8 cellular contexts compared by ENCODE assay signal in the genomic region with DNA sequence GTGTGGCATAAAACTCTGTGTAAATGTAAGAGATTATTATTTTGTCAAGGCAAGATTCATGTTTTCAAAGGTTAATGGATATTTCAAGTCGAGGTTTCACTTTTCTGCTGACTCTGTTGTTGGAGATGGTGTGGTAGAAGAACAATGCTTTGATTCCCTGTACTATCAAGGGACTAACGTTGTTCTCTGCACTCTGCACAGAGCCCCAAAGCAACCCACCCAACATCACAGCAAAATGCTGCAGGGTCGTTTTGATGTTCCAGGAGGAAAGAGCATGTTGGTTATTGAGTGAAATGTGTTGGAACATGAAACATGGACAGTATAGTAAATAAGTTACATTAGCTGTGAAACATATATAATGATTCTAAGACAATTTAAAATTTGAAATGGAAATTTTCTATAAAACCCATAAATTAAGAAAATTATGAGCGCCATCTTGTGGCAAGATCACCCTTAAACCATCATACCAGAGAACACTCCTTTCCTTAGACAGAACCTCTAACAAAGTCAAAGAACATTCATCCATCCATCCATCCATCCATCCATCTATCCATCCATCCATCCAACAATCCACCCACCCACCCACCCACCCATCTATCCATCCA.
DNase-seq lines count a peak whose midpoint lies in the region; ATAC-seq and TF ChIP-seq lines count a peak whose summit lies in the region.

No MANE protein-coding gene starts in this region.

- H3K27me3 Mint-ChIP-seq in activated T-helper 1 cell treated with anti-CD3 and anti-CD28 coated beads, Interleukin-12 subunit alpha, Interleukin-12 subunit beta, Interleukin-2, Interleukin-4 antibody, amounts not matched to agents 30 ng/mL and 10 ng/mL and 1 ng/mL, durations not matched to agents 14 hours and 24 hours and 36 hours (ENCODE audit: insufficient read depth) = peaks cover 10% of the 10 kb centered on the region

- POLR2A ChIA-PET in BJ (lab: Charles Lee) = interaction anchor here (0.6 to 0.9 kb wide), 2 partner anchors 91 to 108 kb away, joined by 3 read pairs; no protein-coding TSS in a partner anchor

- CTCF ChIA-PET in BJ (lab: Yijun Ruan, JAX) = interaction anchor here (1.1 to 12.3 kb wide), 12 partner anchors 11 to 765 kb away, joined by 3 to 195 read pairs (median 6); a partner anchor contains a TSS

- H3K36me3 Mint-ChIP-seq in activated T-helper 1 cell treated with anti-CD3 and anti-CD28 coated beads, Interleukin-12 subunit alpha, Interleukin-12 subunit beta, Interleukin-2, Interleukin-4 antibody, amounts not matched to agents 30 ng/mL and 10 ng/mL and 1 ng/mL, durations not matched to agents 14 hours and 24 hours and 36 hours (ENCODE audit: low read depth) = no peaks in the 10 kb centered on the region

- TF ChIP-seq CTCF in BJ (IDR thresholded peaks at IDR 0.05; ENCODE audit: insufficient read depth, low read depth, low read length) (peak; percentile 53), GM13977 (IDR thresholded peaks at IDR 0.05; ENCODE audit: extremely low read depth, insufficient read depth, missing control alignments) (peak; percentile 51), upper lobe of right lung (IDR thresholded peaks at IDR 0.05) (peak; percentile 53)

- intact Hi-C loops in upper lobe of right lung (cut with DNase I) = loop anchor here (5.0 to 10.0 kb wide), 2 partner anchors 87 to 230 kb away; no protein-coding TSS in a partner anchor
- intact Hi-C loops in activated T-helper 1 cell treated with anti-CD3 and anti-CD28 coated beads, Interleukin-12 subunit alpha, Interleukin-12 subunit beta, Interleukin-2, Interleukin-4 antibody, amounts not matched to agents 30 ng/mL and 10 ng/mL and 1 ng/mL, durations not matched to agents 14 hours and 24 hours and 36 hours (cut with micrococcal nuclease) = loop anchor here (1.0 to 10.0 kb wide), 4 partner anchors 89 to 1023 kb away; no protein-coding TSS in a partner anchor

- H3K4me3 ChIP-seq in BJ (ENCODE audit: low read depth, low read length) = no peak overlapping the region
- H3K4me3 ChIP-seq in upper lobe of right lung = no peak overlapping the region

- no peaks in the 10 kb centered on the region for H3K36me3 ChIP-seq in BJ (ENCODE audit: control insufficient read depth, insufficient read depth, low read length)
- no peaks in the 10 kb centered on the region for H3K36me3 ChIP-seq in upper lobe of right lung

- no peaks in the 10 kb centered on the region for H3K9me3 ChIP-seq in upper lobe of right lung

- ATAC-seq in upper lobe of right lung (no peak), HG02885 (IDR thresholded peaks at IDR 0.05; ENCODE audit: poor library complexity, unreplicated experiment) (no peak)

- H3K4me1 ChIP-seq in upper lobe of right lung = no peaks in the 10 kb centered on the region

- no peak for DNase-seq in BJ (ENCODE audit: low read depth)
- DNase-seq in GM13977 (ENCODE audit: low spot score) = peak; percentile 37
- DNase-seq in RPMI8226 = peak; percentile 5
- peak; percentile 20 for DNase-seq in foreskin melanocyte
- DNase-seq in upper lobe of right lung = no peak
- no peak for DNase-seq in activated T-helper 1 cell treated with anti-CD3 and anti-CD28 coated beads, Interleukin-12 subunit alpha, Interleukin-12 subunit beta, Interleukin-2, Interleukin-4 antibody, amounts not matched to agents 30 ng/mL and 10 ng/mL and 1 ng/mL, durations not matched to agents 14 hours and 24 hours and 36 hours (ENCODE audit: low spot score)
- DNase-seq in GDM1 (lab: John Stamatoyannopoulos, UW) = no peak

- H3K27ac ChIP-seq in upper lobe of right lung = no peak overlapping the region

- no peaks in the 10 kb centered on the region for H3K4me1 Mint-ChIP-seq in activated T-helper 1 cell treated with anti-CD3 and anti-CD28 coated beads, Interleukin-12 subunit alpha, Interleukin-12 subunit beta, Interleukin-2, Interleukin-4 antibody, amounts not matched to agents 30 ng/mL and 10 ng/mL and 1 ng/mL, durations not matched to agents 14 hours and 24 hours and 36 hours (ENCODE audit: low read depth)

- in situ Hi-C loops in GM13977 (cut with MboI; ENCODE audit: low pct_unique_long_range_greater_than_20kb, low sequenced_read_pairs, unreplicated experiment) = loop anchor here (5.0 to 10.0 kb wide), 2 partner anchors 225 to 763 kb away; no protein-coding TSS in a partner anchor

- H3K4me3 Mint-ChIP-seq in activated T-helper 1 cell treated with anti-CD3 and anti-CD28 coated beads, Interleukin-12 subunit alpha, Interleukin-12 subunit beta, Interleukin-2, Interleukin-4 antibody, amounts not matched to agents 30 ng/mL and 10 ng/mL and 1 ng/mL, durations not matched to agents 14 hours and 24 hours and 36 hours = no peak overlapping the region

- no peaks in the 10 kb centered on the region for H3K9me3 Mint-ChIP-seq in activated T-helper 1 cell treated with anti-CD3 and anti-CD28 coated beads, Interleukin-12 subunit alpha, Interleukin-12 subunit beta, Interleukin-2, Interleukin-4 antibody, amounts not matched to agents 30 ng/mL and 10 ng/mL and 1 ng/mL, durations not matched to agents 14 hours and 24 hours and 36 hours

- no peak overlapping the region for H3K27ac Mint-ChIP-seq in activated T-helper 1 cell treated with anti-CD3 and anti-CD28 coated beads, Interleukin-12 subunit alpha, Interleukin-12 subunit beta, Interleukin-2, Interleukin-4 antibody, amounts not matched to agents 30 ng/mL and 10 ng/mL and 1 ng/mL, durations not matched to agents 14 hours and 24 hours and 36 hours

- H3K27me3 ChIP-seq in BJ (ENCODE audit: control insufficient read depth, insufficient read depth, low read length) = peaks cover 2% of the 10 kb centered on the region; the same call in 1 of the 2 replicates
- H3K27me3 ChIP-seq in upper lobe of right lung = no peaks in the 10 kb centered on the region

Comparison
In these comparisons a context has a peak if more than half of its experiments do, and no peak if none do; other contexts are left out.
1. DNase-seq: peak in GM13977 (single experiment), RPMI8226 (single experiment) and foreskin melanocyte (single experiment); none in BJ (single experiment), upper lobe of right lung (single experiment), activated T-helper 1 cell treated with anti-CD3 and anti-CD28 coated beads, Interleukin-12 subunit alpha, Interleukin-12 subunit beta, Interleukin-2, Interleukin-4 antibody, amounts not matched to agents 30 ng/mL and 10 ng/mL and 1 ng/mL, durations not matched to agents 14 hours and 24 hours and 36 hours (single experiment) and GDM1 (single experiment).
2. Peak in every context shown above with its lines, with median percentiles within 50 percentile points of each other: CTCF ChIP-seq.